8 cellular contexts compared by ENCODE assay signal in the genomic region with DNA sequence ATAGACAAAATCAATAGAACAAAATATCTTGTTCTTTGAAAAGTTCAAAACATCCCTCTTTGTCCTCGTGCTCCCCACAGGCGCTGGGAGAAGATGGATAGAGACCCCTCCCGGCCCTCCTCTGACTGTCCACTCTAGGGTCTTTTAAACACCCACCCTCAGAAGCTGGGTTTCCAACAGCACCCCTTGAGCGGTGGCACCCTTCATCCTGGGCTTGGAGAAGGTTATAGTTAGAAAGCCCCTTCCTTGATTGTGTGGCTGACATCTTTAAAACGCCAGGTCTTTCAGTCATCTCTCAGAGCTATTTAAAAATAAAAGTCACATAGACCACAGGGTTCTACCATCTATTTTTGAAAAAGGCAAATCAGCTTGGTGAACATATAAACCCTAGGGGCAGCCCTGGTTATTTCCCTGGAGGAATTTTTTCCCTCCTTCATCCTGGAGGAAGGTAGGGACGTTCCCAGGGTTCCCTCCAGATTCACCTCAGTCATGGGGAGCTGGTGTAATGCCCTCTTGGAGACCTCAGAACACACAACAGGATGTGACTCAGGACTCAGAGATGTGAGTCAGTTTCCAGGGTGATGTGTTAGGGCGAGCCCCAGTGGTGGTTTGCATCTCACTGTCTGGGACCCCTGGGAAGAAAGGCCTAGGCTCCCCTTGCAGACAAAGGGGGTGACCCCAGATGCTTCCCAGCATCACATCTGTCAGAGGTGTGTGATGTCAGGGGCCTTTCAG.
DNase-seq lines count a peak whose midpoint lies in the region; ATAC-seq lines count a peak whose summit lies in the region.

No MANE protein-coding gene starts in this region.

- H3K36me3 Mint-ChIP-seq in activated T-cell treated with anti-CD3 and anti-CD28 coated beads, Interleukin-2, amount 50 U/mL, for 24 hours (ENCODE audit: low read depth), result peaks cover 94% of the 10 kb centered on the region

- no peak overlapping the region for H3K4me3 ChIP-seq in H7 (ENCODE audit: insufficient read depth, low read depth, low read length)

- H3K27ac Mint-ChIP-seq in activated T-cell treated with anti-CD3 and anti-CD28 coated beads, Interleukin-2, amount 50 U/mL, for 24 hours, result peak overlapping the region; percentile 97

- no peaks in the 10 kb centered on the region for H3K27me3 Mint-ChIP-seq in activated T-cell treated with anti-CD3 and anti-CD28 coated beads, Interleukin-2, amount 50 U/mL, for 24 hours

- no peaks in the 10 kb centered on the region for H3K36me3 ChIP-seq in H7 (replicated peaks; ENCODE audit: control insufficient read depth, insufficient read depth, low read length)

- DNase-seq in MV-4-11 (lab: John Stamatoyannopoulos, UW), result peak; percentile 51
- peak; percentile 74 for DNase-seq in activated T-cell treated with anti-CD3 and anti-CD28 coated beads, Interleukin-2, amount 50 U/mL, for 24 hours
- peak; percentile 93 for DNase-seq in glomerular endothelial cell (ENCODE audit: extremely low read depth, low read depth, low spot score)
- peak; percentile 33 to 65 (median 44) for DNase-seq in stimulated activated CD4-positive, alpha-beta T cell treated with anti-CD3 and anti-CD28 coated beads, TNF-alpha, amount 100 ng/mL, for 4 hours (ENCODE audit: low read depth in 3 of 3)
- DNase-seq in H7, result no peak
- no peak for DNase-seq in HuH-7 (ENCODE audit: low spot score)

- no peaks in the 10 kb centered on the region for H3K9me3 Mint-ChIP-seq in activated T-cell treated with anti-CD3 and anti-CD28 coated beads, Interleukin-2, amount 50 U/mL, for 24 hours

- H3K27me3 ChIP-seq in H7 (ENCODE audit: control insufficient read depth, insufficient read depth, low read length), result no peaks in the 10 kb centered on the region

- ATAC-seq in GM19397 (IDR thresholded peaks at IDR 0.05; ENCODE audit: unreplicated experiment) (peak; percentile 55), HG02970 (IDR thresholded peaks at IDR 0.05; ENCODE audit: low FRiP score, unreplicated experiment) (no peak)

- H3K4me3 Mint-ChIP-seq in activated T-cell treated with anti-CD3 and anti-CD28 coated beads, Interleukin-2, amount 50 U/mL, for 24 hours, result peak overlapping the region; percentile 58

- peaks cover 93% of the 10 kb centered on the region for H3K4me1 Mint-ChIP-seq in activated T-cell treated with anti-CD3 and anti-CD28 coated beads, Interleukin-2, amount 50 U/mL, for 24 hours (ENCODE audit: low read depth)

Comparison
In these comparisons a context has a peak if more than half of its experiments do, and no peak if none do; other contexts are left out.
1. DNase-seq: peak in MV-4-11 (single experiment), activated T-cell treated with anti-CD3 and anti-CD28 coated beads, Interleukin-2, amount 50 U/mL, for 24 hours (single experiment), glomerular endothelial cell (single experiment) and stimulated activated CD4-positive, alpha-beta T cell treated with anti-CD3 and anti-CD28 coated beads, TNF-alpha, amount 100 ng/mL, for 4 hours (3 of 3); none in H7 (single experiment) and HuH-7 (single experiment).